Comparison of ENCODE assay signal across 1 cellular context in genomic region chr6:52995079-52995912, GRCh38.
TF ChIP-seq lines count a peak whose summit lies in the region.

Gene GSTA4, minus strand, starts transcription at chr6:52995284. Its CDS starts 1,041 bp downstream, at chr6:52994243.

TF ChIP-seq in WTC11, 78 proteins besides CTCF, POLR2A, EP300 and RAD21 (continued from another document):
- TF ChIP-seq ZNF425 (CRISPR knock-in tag; conservative IDR thresholded peaks at IDR 0.05), result peak; percentile 95
- TF ChIP-seq HMGXB4 (CRISPR knock-in tag; IDR thresholded peaks at IDR 0.05), result peak; percentile 94; the same call in 1 of the 2 replicates
- peak; percentile 99 for TF ChIP-seq ZMAT4 (CRISPR knock-in tag; IDR thresholded peaks at IDR 0.05)
- 0 out of 2 replicates have a peak, but pooled peaks have one; percentile 6 for TF ChIP-seq ARID4B (CRISPR knock-in tag; IDR thresholded peaks at IDR 0.05; ENCODE audit: borderline replicate concordance)
- peak; percentile 97; the same call in 1 of the 2 replicates for TF ChIP-seq HMGA2 (CRISPR knock-in tag; IDR thresholded peaks at IDR 0.05)
- peak; percentile 99 for TF ChIP-seq AR (CRISPR knock-in tag; IDR thresholded peaks at IDR 0.05)
- peak; percentile 71; the same call in 1 of the 2 replicates for TF ChIP-seq CREB1 (CRISPR knock-in tag; IDR thresholded peaks at IDR 0.05)
TF ChIP-seq in WTC11: peak in this region for 27; not testable (repeated sequence) for 51.
